3 cellular contexts compared by ENCODE assay signal in genomic region chr14:22615765-22616164, GRCh38.
TF ChIP-seq lines count a peak whose summit lies in the region.

No MANE protein-coding gene starts in this region.

TF ChIP-seq in HEK293, 187 proteins besides CTCF, POLR2A, EP300 and RAD21:
- TF ChIP-seq ZNF580 (tag by site-specific recombination; IDR thresholded peaks at IDR 0.05), result peak; percentile 72
- peak; percentile 99 for TF ChIP-seq ZNF146 (tag by site-specific recombination; IDR thresholded peaks at IDR 0.05)
- TF ChIP-seq ZNF280D (tag by site-specific recombination; IDR thresholded peaks at IDR 0.05), result 0 out of 2 replicates have a peak, but pooled peaks have one; percentile 25

TF ChIP-seq in K562, 482 proteins besides CTCF, POLR2A, EP300 and RAD21:
- TF ChIP-seq BCOR (IDR thresholded peaks at IDR 0.05) (peak; percentile 76; the same call in 1 of the 2 replicates), ZNF146 (CRISPR knock-in tag; IDR thresholded peaks at IDR 0.05; ENCODE audit: unreplicated experiment) (peak; percentile 97), RBM25 (IDR thresholded peaks at IDR 0.05; ENCODE audit: low read depth, low read length, severe bottlenecking) (peak; percentile 53), KDM1A (IDR thresholded peaks at IDR 0.05) (0 out of 4 replicates have a peak, but pooled peaks of 1 of the 2 experiments have one; percentile 8)

TF ChIP-seq in HepG2, 621 proteins besides CTCF, POLR2A, EP300 and RAD21:
- TF ChIP-seq KDM1A (CRISPR knock-in tag; IDR thresholded peaks at IDR 0.05) (0 out of 2 replicates have a peak, but pooled peaks have one; percentile 15), ZMYM3 (CRISPR knock-in tag; IDR thresholded peaks at IDR 0.05) (peak; percentile 73; the same call in 1 of the 2 replicates)
TF ChIP-seq in HepG2: peak in this region for 2; not testable (repeated sequence) for 619.
